Comparison of ENCODE assay signal across 13 cellular contexts in genomic region chr16:72246423-72246822, GRCh38.
A peak's percentile ranks its signal among the peaks of the same experiment; 100 is the strongest.
DNase-seq lines count a peak whose midpoint lies in the region; ATAC-seq lines count a peak whose summit lies in the region.
"Had no signal": no experiment of that assay in that cellular context is flagged by ENCODE, and none has a peak within 500 bp of the region (broad histone marks: within the 10 kb centered on the region; RNA-seq: fewer than 3 reads in every experiment).

No MANE protein-coding gene starts in this region.

- ATAC-seq in GM18502 (IDR thresholded peaks at IDR 0.05; ENCODE audit: poor library complexity, unreplicated experiment) (peak; percentile 90), GM19397 (IDR thresholded peaks at IDR 0.05; ENCODE audit: unreplicated experiment) (peak; percentile 83), HG02798 (IDR thresholded peaks at IDR 0.05; ENCODE audit: poor library complexity, unreplicated experiment) (peak; percentile 78), HG03520 (IDR thresholded peaks at IDR 0.05; ENCODE audit: unreplicated experiment) (peak; percentile 77), GM18519 (IDR thresholded peaks at IDR 0.05; ENCODE audit: low FRiP score, unreplicated experiment) (no peak)
- no peak for ATAC-seq in activated T-cell treated with anti-CD3 and anti-CD28 coated beads, Interleukin-2, amount 50 U/mL, for 4 hours
- ATAC-seq: gastrocnemius medialis, left cardiac atrium had no signal

- no peak overlapping the region for H3K4me3 Mint-ChIP-seq in activated T-cell treated with anti-CD3 and anti-CD28 coated beads, Interleukin-2, amount 50 U/mL, for 4 hours

- H3K9me3 Mint-ChIP-seq in activated T-cell treated with anti-CD3 and anti-CD28 coated beads, Interleukin-2, amount 50 U/mL, for 4 hours: no peaks in the 10 kb centered on the region

- no peaks in the 10 kb centered on the region for H3K36me3 Mint-ChIP-seq in activated T-cell treated with anti-CD3 and anti-CD28 coated beads, Interleukin-2, amount 50 U/mL, for 4 hours (ENCODE audit: insufficient read depth)

- H3K27me3 Mint-ChIP-seq in activated T-cell treated with anti-CD3 and anti-CD28 coated beads, Interleukin-2, amount 50 U/mL, for 4 hours (ENCODE audit: low read depth): no peaks in the 10 kb centered on the region

- H3K4me1 Mint-ChIP-seq in activated T-cell treated with anti-CD3 and anti-CD28 coated beads, Interleukin-2, amount 50 U/mL, for 4 hours (ENCODE audit: low read depth): peaks cover 4% of the 10 kb centered on the region

- DNase-seq in NCI-H524 (lab: John Stamatoyannopoulos, UW) (no peak), hepatic stellate cell (ENCODE audit: low spot score) (no peak)
- no peak for DNase-seq in activated T-cell treated with anti-CD3 and anti-CD28 coated beads, Interleukin-2, amount 50 U/mL, for 4 hours
- DNase-seq: anterior cingulate cortex, gastrocnemius medialis, H7, left cardiac atrium, Peyer's patch had no signal

Comparison
In these comparisons a context has a peak if more than half of its experiments do, and no peak if none do; other contexts are left out.
1. ATAC-seq: peak in GM18502 (single experiment), GM19397 (single experiment), HG02798 (single experiment) and HG03520 (single experiment); none in GM18519 (single experiment) and activated T-cell treated with anti-CD3 and anti-CD28 coated beads, Interleukin-2, amount 50 U/mL, for 4 hours (0 of 2).